Comparison of ENCODE assay signal across 1 cellular context in genomic region chr11:23590909-23591308, GRCh38.
TF ChIP-seq lines count a peak whose summit lies in the region.

No MANE protein-coding gene starts in this region.

TF ChIP-seq in SK-N-SH, 30 proteins besides CTCF, POLR2A, EP300 and RAD21 (continued from another document):
- TF ChIP-seq MXI1 (IDR thresholded peaks at IDR 0.05; ENCODE audit: low read depth, low read length) (peak; percentile 33; the same call in 1 of the 2 replicates), YY1 (IDR thresholded peaks at IDR 0.05; ENCODE audit: low read depth) (no peak), NRF1 (IDR thresholded peaks at IDR 0.05; ENCODE audit: low read depth, low read length) (no peak), TAF1 (IDR thresholded peaks at IDR 0.05; ENCODE audit: borderline replicate concordance, low read depth, low read length) (no peak), MAX (IDR thresholded peaks at IDR 0.05; ENCODE audit: low read depth) (no peak), USF2 (IDR thresholded peaks at IDR 0.05; ENCODE audit: borderline replicate concordance, low read depth, low read length) (no peak), ZBTB33 (IDR thresholded peaks at IDR 0.05; ENCODE audit: borderline replicate concordance, low read depth) (no peak), CHD2 (IDR thresholded peaks at IDR 0.05; ENCODE audit: low read length, partially characterized antibody) (peak; percentile 5), FOSL2 (IDR thresholded peaks at IDR 0.05; ENCODE audit: borderline replicate concordance, low read depth) (no peak), JUND (IDR thresholded peaks at IDR 0.05) (no peak), GATA2 (CRISPR knock-in tag; IDR thresholded peaks at IDR 0.05) (peak; percentile 99), IRF3 (IDR thresholded peaks at IDR 0.05; ENCODE audit: low read depth, low read length) (no peak), POLR2AphosphoS5 (IDR thresholded peaks at IDR 0.05; ENCODE audit: low read depth, low read length) (0 out of 2 replicates have a peak, but pooled peaks have one; percentile 38), MEF2A (IDR thresholded peaks at IDR 0.05; ENCODE audit: borderline replicate concordance, low read depth) (no peak), RCOR1 (IDR thresholded peaks at IDR 0.05; ENCODE audit: low read length) (peak; percentile 80; the same call in 1 of the 2 replicates), FOXM1 (IDR thresholded peaks at IDR 0.05; ENCODE audit: low read depth) (no peak), GABPA (IDR thresholded peaks at IDR 0.05; ENCODE audit: low read depth) (no peak)
